1 cellular context compared by ENCODE assay signal in genomic region chr4:127261476-127261875, GRCh38.
TF ChIP-seq lines count a peak whose summit lies in the region.

No MANE protein-coding gene starts in this region.

TF ChIP-seq in IMR-90, 13 proteins besides CTCF, POLR2A, EP300 and RAD21:
- TF ChIP-seq ELK1 (IDR thresholded peaks at IDR 0.05; ENCODE audit: borderline replicate concordance, low read depth, low read length) (no peak), MXI1 (IDR thresholded peaks at IDR 0.05; ENCODE audit: borderline replicate concordance, low read depth, low read length) (no peak), RCOR1 (IDR thresholded peaks at IDR 0.05; ENCODE audit: insufficient replicate concordance, low read length) (no peak), USF2 (IDR thresholded peaks at IDR 0.05; ENCODE audit: low read depth, low read length) (no peak), CHD1 (IDR thresholded peaks at IDR 0.05; ENCODE audit: low read depth, low read length) (no peak), BHLHE40 (IDR thresholded peaks at IDR 0.05; ENCODE audit: low read depth, low read length) (no peak), MAFK (IDR thresholded peaks at IDR 0.05; ENCODE audit: low read depth, low read length) (no peak), NFE2L2 (IDR thresholded peaks at IDR 0.05; ENCODE audit: low read depth, low read length) (no peak), MAZ (IDR thresholded peaks at IDR 0.05; ENCODE audit: borderline replicate concordance, low read depth, low read length) (no peak), RFX5 (IDR thresholded peaks at IDR 0.05; ENCODE audit: low read depth, low read length) (no peak), FOS (IDR thresholded peaks at IDR 0.05; ENCODE audit: low read depth, low read length) (no peak), CEBPB (IDR thresholded peaks at IDR 0.05; ENCODE audit: low read depth, low read length) (no peak), SMC3 (IDR thresholded peaks at IDR 0.05; ENCODE audit: low read depth, low read length) (no peak)
